8 cellular contexts compared by ENCODE assay signal in genomic region chr15:88918738-88919137, GRCh38. TPM values are rescaled to one million over a fixed set of nuclear protein-coding genes. Genes with fewer than 3 reads are reported as not detected.
DNase-seq lines count a peak whose midpoint lies in the region; ATAC-seq and TF ChIP-seq lines count a peak whose summit lies in the region.

No MANE protein-coding gene starts in this region.

- no peak for TF ChIP-seq CTCF in activated CD8-positive, alpha-beta T cell treated with anti-CD3 and anti-CD28 coated beads for 36 hours (IDR thresholded peaks at IDR 0.05)
- no peak for TF ChIP-seq CTCF in endothelial cell (IDR thresholded peaks at IDR 0.05; ENCODE audit: unreplicated experiment)

- POLR2A ChIA-PET in activated CD8-positive, alpha-beta T cell treated with anti-CD3 and anti-CD28 coated beads for 36 hours (lab: Charles Lee) = no interaction called here

- H3K4me1 Mint-ChIP-seq in activated CD8-positive, alpha-beta T cell treated with anti-CD3 and anti-CD28 coated beads for 36 hours (ENCODE audit: low read depth) = peaks cover 19% of the 10 kb centered on the region
- no peaks in the 10 kb centered on the region for H3K4me1 Mint-ChIP-seq in endothelial cell (ENCODE audit: unreplicated experiment)

- ATAC-seq in HG03565 (IDR thresholded peaks at IDR 0.05; ENCODE audit: unreplicated experiment) (peak; percentile 58), GM21528 (IDR thresholded peaks at IDR 0.05; ENCODE audit: low FRiP score, unreplicated experiment) (no peak)
- peak; percentile 91 for ATAC-seq in activated CD8-positive, alpha-beta T cell treated with anti-CD3 and anti-CD28 coated beads for 36 hours

- CTCF ChIA-PET in activated CD8-positive, alpha-beta T cell treated with anti-CD3 and anti-CD28 coated beads for 36 hours (lab: Charles Lee) = interaction anchor here (1.5 to 1.9 kb wide), 2 partner anchors 14 to 252 kb away, joined by 3 to 9 read pairs; no protein-coding TSS in a partner anchor

- DNase-seq in activated CD4-positive, alpha-beta T cell treated with anti-CD3 and anti-CD28 coated beads for 48 hours = peak; percentile 74
- no peak for DNase-seq in activated CD4-positive, alpha-beta T cell treated with anti-CD3 and anti-CD28 coated beads for 1 hour
- peak; percentile 71 for DNase-seq in activated CD8-positive, alpha-beta T cell treated with anti-CD3 and anti-CD28 coated beads for 36 hours
- DNase-seq in islet precursor cell = peak; percentile 87
- DNase-seq in NCI-H2171 (lab: John Stamatoyannopoulos, UW) = no peak
- DNase-seq in endothelial cell (ENCODE audit: low spot score) = no peak

- no peaks in the 10 kb centered on the region for H3K9me3 Mint-ChIP-seq in activated CD8-positive, alpha-beta T cell treated with anti-CD3 and anti-CD28 coated beads for 36 hours
- no peaks in the 10 kb centered on the region for H3K9me3 Mint-ChIP-seq in endothelial cell (ENCODE audit: unreplicated experiment)

- no peak overlapping the region for H3K4me3 Mint-ChIP-seq in activated CD8-positive, alpha-beta T cell treated with anti-CD3 and anti-CD28 coated beads for 36 hours
- no peak overlapping the region for H3K4me3 Mint-ChIP-seq in endothelial cell (ENCODE audit: unreplicated experiment)

- no peaks in the 10 kb centered on the region for H3K36me3 Mint-ChIP-seq in activated CD8-positive, alpha-beta T cell treated with anti-CD3 and anti-CD28 coated beads for 36 hours (ENCODE audit: low read depth)
- H3K36me3 Mint-ChIP-seq in endothelial cell (ENCODE audit: low read depth, unreplicated experiment) = no peaks in the 10 kb centered on the region

- no peak overlapping the region for H3K27ac Mint-ChIP-seq in activated CD8-positive, alpha-beta T cell treated with anti-CD3 and anti-CD28 coated beads for 36 hours
- no peak overlapping the region for H3K27ac Mint-ChIP-seq in endothelial cell (ENCODE audit: unreplicated experiment)

- H3K27me3 Mint-ChIP-seq in activated CD8-positive, alpha-beta T cell treated with anti-CD3 and anti-CD28 coated beads for 36 hours = peaks cover 7% of the 10 kb centered on the region
- H3K27me3 Mint-ChIP-seq in endothelial cell (ENCODE audit: unreplicated experiment) = no peaks in the 10 kb centered on the region

- intact Hi-C loops in activated CD8-positive, alpha-beta T cell treated with anti-CD3 and anti-CD28 coated beads for 36 hours (cut with micrococcal nuclease) = no loop called here

RNA-seq across cellular contexts. Expression of gene MFGE8, which starts 5.6 kb away (rescaled TPM):
- total RNA-seq in activated CD8-positive, alpha-beta T cell treated with anti-CD3 and anti-CD28 coated beads for 36 hours = 10 to 100 TPM; 29.0 to 34.0 TPM
- 113 TPM for total RNA-seq in endothelial cell (ENCODE audit: unreplicated experiment)

RNA-seq across cellular contexts. Expression of gene HAPLN3, which starts 23.4 kb away (rescaled TPM):
- total RNA-seq in activated CD8-positive, alpha-beta T cell treated with anti-CD3 and anti-CD28 coated beads for 36 hours = 10 to 100 TPM; 63.2 to 69.5 TPM
- total RNA-seq in endothelial cell (ENCODE audit: unreplicated experiment) = 137 TPM

Comparison
In these comparisons a context has a peak if more than half of its experiments do, and no peak if none do; other contexts are left out.
1. DNase-seq: peak in activated CD4-positive, alpha-beta T cell treated with anti-CD3 and anti-CD28 coated beads for 48 hours (single experiment), activated CD8-positive, alpha-beta T cell treated with anti-CD3 and anti-CD28 coated beads for 36 hours (single experiment) and islet precursor cell (single experiment); none in activated CD4-positive, alpha-beta T cell treated with anti-CD3 and anti-CD28 coated beads for 1 hour (single experiment), NCI-H2171 (single experiment) and endothelial cell (single experiment).